In the genomic region with DNA sequence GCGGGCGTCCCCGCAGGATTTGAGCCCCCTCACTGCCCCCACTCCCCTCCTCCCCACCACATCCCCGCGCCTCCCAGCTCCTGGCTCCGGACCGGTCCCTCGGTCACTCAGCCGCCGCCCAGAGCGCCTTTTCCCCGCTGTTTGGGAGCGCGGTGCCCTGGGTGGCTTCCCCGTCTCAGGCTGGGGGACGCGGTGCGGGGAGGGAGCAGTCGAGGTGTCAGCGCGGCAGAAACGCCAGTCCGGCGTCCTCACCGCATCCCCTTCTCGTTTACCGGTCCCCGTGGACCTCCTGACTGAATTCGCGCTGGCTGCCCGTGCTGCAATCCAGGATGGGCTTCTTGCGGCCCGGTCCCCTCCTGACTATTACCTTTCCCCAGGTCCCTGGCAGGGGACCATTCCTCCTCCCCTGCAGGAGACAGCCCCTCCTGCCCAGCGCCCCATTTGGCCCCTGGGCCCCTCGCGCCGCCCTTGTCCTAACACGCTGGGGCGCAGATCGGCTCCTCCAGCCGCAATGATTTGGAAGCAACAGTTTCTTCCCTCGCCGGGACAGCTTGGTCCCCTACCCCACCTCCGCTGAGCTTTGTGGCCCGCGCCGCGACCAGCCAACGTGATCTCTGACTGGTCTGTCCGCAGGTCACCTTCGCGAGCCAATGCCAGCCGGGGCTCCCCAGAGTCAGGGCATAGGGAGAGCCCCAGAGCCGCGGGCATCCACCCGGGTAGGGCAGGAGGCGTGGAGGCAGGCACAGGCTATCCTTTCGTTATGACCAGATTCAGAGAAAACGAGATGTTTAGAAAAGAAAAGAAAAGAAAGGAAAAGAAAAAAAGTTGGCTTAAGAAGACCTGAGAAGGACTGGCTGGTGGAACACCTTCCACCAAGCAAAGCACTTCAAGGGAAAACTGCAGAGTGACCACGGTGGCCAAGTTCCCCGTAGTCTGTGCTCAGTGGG, we compare ENCODE assay signal across 8 cellular contexts. TPM values are rescaled to one million over a fixed set of nuclear protein-coding genes. Genes with fewer than 3 reads are reported as not detected.
A peak's percentile ranks its signal among the peaks of the same experiment; 100 is the strongest.
DNase-seq lines count a peak whose midpoint lies in the region; ATAC-seq and TF ChIP-seq lines count a peak whose summit lies in the region.

No MANE protein-coding gene starts in this region.

- no peak overlapping the region for H3K9ac ChIP-seq in iPS-18a (ENCODE audit: low read length)

- DNase-seq in BJ (ENCODE audit: low read depth) (no peak), Ammon's horn (ENCODE audit: low spot score) (no peak), NCI-H2227 treated with DMSO at 0.1 percent for 48 hours (lab: John Stamatoyannopoulos, UW) (no peak)
- peak; percentile 43 for DNase-seq in stimulated activated CD8-positive, alpha-beta memory T cell treated with anti-CD3 and anti-CD28 coated beads, Interleukin-4, amount 100 ng/mL, for 48 hours

- peak overlapping the region; percentile 75 for H3K27ac Mint-ChIP-seq in activated naive CD8-positive, alpha-beta T cell

- H3K27me3 ChIP-seq in BJ (ENCODE audit: control insufficient read depth, insufficient read depth, low read length), result no peaks in the 10 kb centered on the region
- peaks cover 80% of the 10 kb centered on the region for H3K27me3 ChIP-seq in iPS-18a (ENCODE audit: control insufficient read depth, insufficient read depth, low read length)

- H3K4me3 ChIP-seq in BJ (ENCODE audit: low read depth, low read length), result peak overlapping the region; percentile 95
- peak overlapping the region; percentile 72 for H3K4me3 ChIP-seq in iPS-18a (ENCODE audit: low read length)

- peaks cover 2% of the 10 kb centered on the region for H3K27me3 Mint-ChIP-seq in activated naive CD8-positive, alpha-beta T cell

- peaks cover 16% of the 10 kb centered on the region for H3K4me1 Mint-ChIP-seq in activated naive CD8-positive, alpha-beta T cell (ENCODE audit: low read depth)

- no peaks in the 10 kb centered on the region for H3K36me3 ChIP-seq in BJ (ENCODE audit: control insufficient read depth, insufficient read depth, low read length)
- H3K36me3 ChIP-seq in iPS-18a (ENCODE audit: control insufficient read depth, low read depth, low read length), result no peaks in the 10 kb centered on the region

- peak overlapping the region; percentile 89 for H3K4me3 Mint-ChIP-seq in activated naive CD8-positive, alpha-beta T cell

- H3K27ac ChIP-seq in iPS-18a (ENCODE audit: low read length), result no peak overlapping the region

- no peaks in the 10 kb centered on the region for H3K9me3 ChIP-seq in iPS-18a (ENCODE audit: control insufficient read depth, low read depth, low read length)

- no peaks in the 10 kb centered on the region for H3K36me3 Mint-ChIP-seq in activated naive CD8-positive, alpha-beta T cell

- H3K4me1 ChIP-seq in iPS-18a (ENCODE audit: control insufficient read depth, low read depth, low read length), result peaks cover 8% of the 10 kb centered on the region

- TF ChIP-seq CTCF in BJ (IDR thresholded peaks at IDR 0.05; ENCODE audit: insufficient read depth, low read depth, low read length), result no peak

- CTCF ChIA-PET in BJ (lab: Yijun Ruan, JAX), result interaction anchor here (0.8 to 1.5 kb wide), 4 partner anchors 52 to 113 kb away, joined by 3 to 4 read pairs (median 4); no protein-coding TSS in a partner anchor

- ATAC-seq in HG03139 (IDR thresholded peaks at IDR 0.05; ENCODE audit: unreplicated experiment), result peak; percentile 0
- ATAC-seq in GM21737 (IDR thresholded peaks at IDR 0.05; ENCODE audit: unreplicated experiment), result no peak

- H3K9me3 Mint-ChIP-seq in activated naive CD8-positive, alpha-beta T cell (ENCODE audit: low read depth), result no peaks in the 10 kb centered on the region

- POLR2A ChIA-PET in BJ (lab: Charles Lee), result interaction anchor here (0.6 kb wide), 1 partner anchor 50 kb away, joined by 14 read pairs; no protein-coding TSS in a partner anchor

RNA-seq across cellular contexts. Expression of a gene that starts 1.2 kb away (rescaled TPM):
- 2.4 and 3.4 TPM in 2 replicates for polyA plus RNA-seq in BJ (2011; rRNA removed)
- polyA minus RNA-seq in BJ (2011; rRNA and poly(A)+ RNA removed), result 9.7 and 9.8 TPM in 2 replicates
